ENCODE assay signal across 8 cellular contexts in genomic region chr12:93183940-93184663, GRCh38.
A peak's percentile ranks its signal among the peaks of the same experiment; 100 is the strongest.
DNase-seq lines count a peak whose midpoint lies in the region; ATAC-seq and TF ChIP-seq lines count a peak whose summit lies in the region.

No MANE protein-coding gene starts in this region.

- peaks cover 9% of the 10 kb centered on the region for H3K4me1 ChIP-seq in BE2C

- no peaks in the 10 kb centered on the region for H3K27me3 ChIP-seq in BE2C

- H3K4me1 Mint-ChIP-seq in T-cell: peaks cover 13 to 39% (median 24%) of the 10 kb centered on the region in 3 donors

- no peak for TF ChIP-seq CTCF in BE2C (IDR thresholded peaks at IDR 0.05; ENCODE audit: low read depth, low read length)

- no peaks in the 10 kb centered on the region for H3K9me3 Mint-ChIP-seq in T-cell

- peak overlapping the region in 1 of 2 donors; percentile 17 for H3K27ac Mint-ChIP-seq in T-cell

- intact Hi-C loops in left cardiac atrium (cut with DNase I): no loop called here

- POLR2A ChIA-PET in T-cell (lab: Charles Lee): no interaction called here

- H3K36me3 ChIP-seq in BE2C: no peaks in the 10 kb centered on the region

- DNase-seq in T-cell (peak in 2 of 34 experiments; percentile 1 to 20), left cardiac atrium (no peak), NCI-H510A treated with DMSO at 0.1 percent for 48 hours (lab: John Stamatoyannopoulos, UW) (no peak), cerebellar nuclear complex (lab: John Stamatoyannopoulos, UW) (no peak), BE2C (no peak)
- DNase-seq in stimulated activated naive CD8-positive, alpha-beta T cell treated with anti-CD3 and anti-CD28 coated beads, Interleukin-15, Interleukin-2, amounts not matched to agents 100 U/mL and 50 U/mL, for 24 hours: no peak

- no peaks in the 10 kb centered on the region for H3K27me3 Mint-ChIP-seq in T-cell

- no peak overlapping the region for H3K4me3 ChIP-seq in BE2C (ENCODE audit: low read depth, low read length)

- ATAC-seq in GM19025 (IDR thresholded peaks at IDR 0.05; ENCODE audit: low read depth, unreplicated experiment): peak; percentile 77
- peak; percentile 93 for ATAC-seq in HG02885 (IDR thresholded peaks at IDR 0.05; ENCODE audit: poor library complexity, unreplicated experiment)
- peak in 3 of 4 experiments; percentile 48 to 71 (median 67) for ATAC-seq in T-cell (replicated peaks in 1 of 4)
- peak; percentile 78 to 82 for ATAC-seq in left cardiac atrium
- ATAC-seq in stimulated activated naive CD8-positive, alpha-beta T cell treated with anti-CD3 and anti-CD28 coated beads, Interleukin-15, Interleukin-2, amounts not matched to agents 100 U/mL and 50 U/mL, for 24 hours: peak; percentile 54

- no peaks in the 10 kb centered on the region for H3K9me3 ChIP-seq in BE2C

- peak overlapping the region in 1 of 3 donors; percentile 31 for H3K4me3 Mint-ChIP-seq in T-cell

- no peaks in the 10 kb centered on the region for H3K36me3 Mint-ChIP-seq in T-cell

- CTCF ChIA-PET in T-cell (lab: Charles Lee): no interaction called here
